ENCODE assay signal across 13 cellular contexts in the genomic region with DNA sequence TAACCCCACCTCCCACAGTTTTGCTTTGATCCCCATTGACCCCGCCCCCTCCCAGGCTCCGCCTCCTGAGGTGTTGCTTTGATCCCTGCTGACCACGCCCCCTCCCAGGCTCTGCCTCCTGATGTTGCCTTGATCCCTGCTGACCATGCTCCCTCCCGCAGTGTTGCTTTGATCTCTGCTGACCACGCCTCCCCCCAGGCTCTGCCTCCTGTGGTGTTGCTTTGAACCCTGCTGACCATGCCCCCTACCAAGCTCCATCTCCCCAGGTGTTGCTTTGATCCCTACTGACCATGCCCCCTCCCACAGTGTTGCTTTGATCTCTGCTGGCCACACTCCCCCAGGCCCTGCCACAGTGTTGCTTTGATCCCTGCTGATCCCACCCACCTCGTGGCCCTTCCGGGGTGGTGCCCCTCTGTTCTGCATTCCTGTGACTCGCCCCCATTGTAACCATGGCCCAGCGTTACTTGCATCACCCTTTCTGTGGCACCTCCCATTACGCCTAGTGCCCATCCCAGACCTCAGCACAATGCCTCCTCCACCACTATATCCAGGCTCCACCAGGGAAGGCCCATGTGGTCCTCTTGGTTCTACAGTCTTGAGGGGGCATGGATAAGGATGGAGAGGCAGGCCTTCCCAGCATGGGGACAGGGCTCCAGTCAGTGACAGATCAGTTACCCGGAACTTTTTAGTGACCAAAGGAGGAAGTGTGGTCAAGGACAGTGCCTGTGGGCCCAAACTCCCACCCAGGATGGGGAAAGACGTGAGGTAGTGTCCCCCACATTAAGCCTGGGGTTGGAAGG.
DNase-seq lines count a peak whose midpoint lies in the region; ATAC-seq, FAIRE-seq and TF ChIP-seq lines count a peak whose summit lies in the region.
"Had no signal": no experiment of that assay in that cellular context is flagged by ENCODE, and none has a peak within 500 bp of the region (broad histone marks: within the 10 kb centered on the region; RNA-seq: fewer than 3 reads in every experiment).

No MANE protein-coding gene starts in this region.

- H3K4me3 ChIP-seq in Caco-2 (ENCODE audit: low read depth, low read length) (no peak overlapping the region), H1 (ENCODE audit: extremely low read depth in 1 of 4, insufficient read depth in 2 of 4, low read depth in 3 of 4, low read length in 4 of 4) (no peak overlapping the region)
- H3K4me3 ChIP-seq: GM12878, spleen had no signal

- no peak overlapping the region for H3K9ac ChIP-seq in H1 (replicated peaks in 1 of 4; ENCODE audit: extremely low read depth in 1 of 4, low read depth in 3 of 4, low read length in 3 of 4)
- H3K9ac ChIP-seq: parathyroid adenoma had no signal

- no peak overlapping the region for H2BK120ac ChIP-seq in H1 (replicated peaks; ENCODE audit: low read depth, low read length)

- H4K20me1 ChIP-seq in H1 (replicated peaks in 1 of 2; ENCODE audit: control insufficient read depth in 1 of 2, insufficient read depth in 2 of 2, low read length in 2 of 2) = no peaks in the 10 kb centered on the region

- CTCF ChIA-PET in activated CD4-positive, alpha-beta T cell treated with anti-CD3 and anti-CD28 coated beads for 36 hours (lab: Charles Lee) = interaction anchor here (0.8 kb wide), 1 partner anchor 357 kb away, joined by 3 read pairs; no protein-coding TSS in a partner anchor
- CTCF ChIA-PET in Caco-2 (lab: Charles Lee) (no interaction called here), H1 (lab: Charles Lee; ENCODE audit: partially characterized antibody) (interaction anchor here (1.0 to 3.2 kb wide), 5 partner anchors 15 to 44 kb away, joined by 3 to 15 read pairs (median 6); no protein-coding TSS in a partner anchor)

- H4K5ac ChIP-seq in H1 (ENCODE audit: insufficient read length, low read depth, low read length) = no peak overlapping the region

- H3K79me2 ChIP-seq in H1 (ENCODE audit: control insufficient read depth in 1 of 2, insufficient read depth in 2 of 2, low read length in 2 of 2) = no peaks in the 10 kb centered on the region
- H3K79me2 ChIP-seq: parathyroid adenoma had no signal

- no peak for ATAC-seq in activated CD4-positive, alpha-beta T cell treated with anti-CD3 and anti-CD28 coated beads for 36 hours
- ATAC-seq in GM19463 (IDR thresholded peaks at IDR 0.05; ENCODE audit: unreplicated experiment) = no peak
- no peak for ATAC-seq in HG02623 (IDR thresholded peaks at IDR 0.05; ENCODE audit: unreplicated experiment)
- ATAC-seq: GM12878 had no signal

- H3K27ac ChIP-seq in H1 (ENCODE audit: low read depth, low read length) = no peak overlapping the region
- H3K27ac ChIP-seq: parathyroid adenoma, spleen had no signal

- no peak for TF ChIP-seq EP300 in H1 (IDR thresholded peaks at IDR 0.05; ENCODE audit: borderline replicate concordance in 1 of 2, low read depth in 2 of 2, low read length in 2 of 2)

- no peaks in the 10 kb centered on the region for H3K36me3 Mint-ChIP-seq in activated CD4-positive, alpha-beta T cell treated with anti-CD3 and anti-CD28 coated beads for 36 hours (ENCODE audit: low read depth)
- no peaks in the 10 kb centered on the region for H3K36me3 Mint-ChIP-seq in Caco-2 (ENCODE audit: insufficient read depth, unreplicated experiment)

- H3K27me3 Mint-ChIP-seq in activated CD4-positive, alpha-beta T cell treated with anti-CD3 and anti-CD28 coated beads for 36 hours = peaks cover 24% of the 10 kb centered on the region
- H3K27me3 Mint-ChIP-seq in Caco-2 (ENCODE audit: insufficient read depth, unreplicated experiment) = peaks cover 2% of the 10 kb centered on the region

- WGBS in H1 (ENCODE audit: extremely low coverage in 1 of 2, insufficient coverage in 1 of 2, insufficient read length in 1 of 2, insufficient replicate concordance in 2 of 2, low coverage in 1 of 2, low lambda C conversion rate in 2 of 2, missing lambda C conversion rate in 1 of 2), 2 experiments = 80% methylated on average over 10 of the region's 12 CpGs; no CpG with 5 or more reads in 1 of the 2 experiments

- H4K91ac ChIP-seq in H1 (replicated peaks; ENCODE audit: insufficient read length, low read length) = no peak overlapping the region

- POLR2A ChIA-PET in activated CD4-positive, alpha-beta T cell treated with anti-CD3 and anti-CD28 coated beads for 36 hours (lab: Charles Lee) = no interaction called here
- POLR2A ChIA-PET in Caco-2 (lab: Charles Lee) (no interaction called here), H1 (lab: Charles Lee; ENCODE audit: partially characterized antibody) (interaction anchor here (1.2 kb wide), 1 partner anchor 107 kb away, joined by 3 read pairs; no protein-coding TSS in a partner anchor)

- no peak for TF ChIP-seq POLR2A in H1 (IDR thresholded peaks at IDR 0.05; ENCODE audit: control extremely low read depth in 1 of 2, low read depth in 2 of 2, low read length in 2 of 2)

- H2AFZ ChIP-seq in H1 (ENCODE audit: low read length) = no peak overlapping the region
- H2AFZ ChIP-seq: parathyroid adenoma had no signal

- no peak overlapping the region for H3K27ac Mint-ChIP-seq in activated CD4-positive, alpha-beta T cell treated with anti-CD3 and anti-CD28 coated beads for 36 hours
- H3K27ac Mint-ChIP-seq in Caco-2 (ENCODE audit: unreplicated experiment) = no peak overlapping the region

- no peaks in the 10 kb centered on the region for H3K23me2 ChIP-seq in H1 (ENCODE audit: low read depth, low read length)

- H3K9me3 ChIP-seq in Caco-2 (no peaks in the 10 kb centered on the region), H1 (ENCODE audit: insufficient read depth in 2 of 2, low read depth in 1 of 2, low read length in 1 of 2) (peaks cover 0 to 3% of the 10 kb centered on the region in 2 experiments; a peak in 2 of 4 replicates)

- no peak overlapping the region; the same call in 1 of the 2 replicates for H4K8ac ChIP-seq in H1 (ENCODE audit: extremely low read depth, insufficient read depth, low read length)

- intact Hi-C loops in activated CD4-positive, alpha-beta T cell treated with anti-CD3 and anti-CD28 coated beads for 36 hours (cut with DNase I, micrococcal nuclease) = no loop called here
- intact Hi-C loops in Caco-2 (cut with micrococcal nuclease; ENCODE audit: unreplicated experiment) = no loop called here

- no peak for TF ChIP-seq RAD21 in H1 (IDR thresholded peaks at IDR 0.05 in 1 of 2, conservative IDR thresholded peaks at IDR 0.05 in 1 of 2; ENCODE audit: low read depth in 2 of 2, low read length in 2 of 2)

- H3K56ac ChIP-seq in H1 (replicated peaks; ENCODE audit: insufficient read length, low read depth, low read length) = no peak overlapping the region

- H3K36me3 ChIP-seq in Caco-2 (ENCODE audit: control insufficient read depth, insufficient read depth, low read length) = no peaks in the 10 kb centered on the region
- H3K36me3 ChIP-seq in H1 (ENCODE audit: control insufficient read depth in 2 of 4, insufficient read depth in 4 of 4, low read length in 3 of 4) = no peaks in the 10 kb centered on the region
- H3K36me3 ChIP-seq: spleen had no signal

- no peaks in the 10 kb centered on the region for H3K79me1 ChIP-seq in H1 (ENCODE audit: low read depth, low read length)

- no peaks in the 10 kb centered on the region for H3K9me3 Mint-ChIP-seq in activated CD4-positive, alpha-beta T cell treated with anti-CD3 and anti-CD28 coated beads for 36 hours (ENCODE audit: low read depth)
- peaks cover 7% of the 10 kb centered on the region for H3K9me3 Mint-ChIP-seq in Caco-2 (ENCODE audit: unreplicated experiment)

- no peak overlapping the region for H3K23ac ChIP-seq in H1 (ENCODE audit: insufficient read length)

- H3K14ac ChIP-seq in H1 (ENCODE audit: insufficient read length) = no peak overlapping the region

- H2BK5ac ChIP-seq in H1 (ENCODE audit: low read depth, low read length) = 0 out of 2 replicates have a peak overlapping the region, but pooled peaks have one; percentile 15

- H2BK20ac ChIP-seq in H1 (ENCODE audit: low read length) = no peak overlapping the region

- no peak overlapping the region for H3K18ac ChIP-seq in H1 (ENCODE audit: extremely low read depth, low read length)

- H3K4me2 ChIP-seq in H1 (ENCODE audit: insufficient read depth in 1 of 2, low read depth in 2 of 2, low read length in 2 of 2) = no peak overlapping the region

- H3K4me1 ChIP-seq in Caco-2 = no peaks in the 10 kb centered on the region
- H3K4me1 ChIP-seq in H1 (replicated peaks in 1 of 4; ENCODE audit: control insufficient read depth in 3 of 4, insufficient read depth in 4 of 4, low read length in 3 of 4) = peaks cover 0 to 28% (median 18%) of the 10 kb centered on the region in 4 experiments; a peak in 6 of 7 replicates
- H3K4me1 ChIP-seq: parathyroid adenoma, spleen had no signal

- H3K27me3 ChIP-seq in Caco-2 (replicated peaks; ENCODE audit: control insufficient read depth, insufficient read depth, low read length) (no peaks in the 10 kb centered on the region), H1 (replicated peaks in 1 of 4; ENCODE audit: control insufficient read depth in 3 of 4, extremely low read depth in 1 of 4, insufficient read depth in 3 of 4, low read length in 3 of 4) (peaks cover 0 to 3% (median 0%) of the 10 kb centered on the region in 4 experiments; a peak in 2 of 7 replicates)

- H3K4me3 Mint-ChIP-seq in activated CD4-positive, alpha-beta T cell treated with anti-CD3 and anti-CD28 coated beads for 36 hours = no peak overlapping the region
- no peak overlapping the region for H3K4me3 Mint-ChIP-seq in Caco-2 (ENCODE audit: unreplicated experiment)

- H3K4ac ChIP-seq in H1 (replicated peaks; ENCODE audit: insufficient read length, low read depth, low read length) = no peak overlapping the region

- TF ChIP-seq CTCF in Caco-2 (IDR thresholded peaks at IDR 0.05; ENCODE audit: insufficient read depth in 1 of 2, low read depth in 1 of 2, low read length in 1 of 2, severe bottlenecking in 1 of 2, unreplicated experiment in 1 of 2) (no peak), H1 (IDR thresholded peaks at IDR 0.05; ENCODE audit: control extremely low read depth in 1 of 3, insufficient read depth in 1 of 3, low read depth in 1 of 3, low read length in 3 of 3) (no peak)

- H3K4me1 Mint-ChIP-seq in activated CD4-positive, alpha-beta T cell treated with anti-CD3 and anti-CD28 coated beads for 36 hours = no peaks in the 10 kb centered on the region
- no peaks in the 10 kb centered on the region for H3K4me1 Mint-ChIP-seq in Caco-2 (ENCODE audit: low read depth, unreplicated experiment)

- DNase-seq in activated CD4-positive, alpha-beta T cell treated with anti-CD3 and anti-CD28 coated beads for 36 hours = peak; percentile 46
- no peak for DNase-seq in activated CD4-positive, alpha-beta T cell treated with anti-CD3 and anti-CD28 coated beads, Interleukin-2, amount 50 U/mL, for 4 hours
- DNase-seq in Caco-2 (peak; percentile 62 to 64), NCI-H82 treated with DMSO at 0.1 percent for 48 hours (lab: John Stamatoyannopoulos, UW; ENCODE audit: unreplicated experiment) (peak; percentile 4), H1 (ENCODE audit: low read depth in 1 of 2, low spot score in 2 of 2) (peak in 1 of 2 experiments; percentile 80)
- DNase-seq in stimulated activated naive CD4-positive, alpha-beta T cell treated with Interleukin-2 at 50 U/mL for 16 hours (lab: John Stamatoyannopoulos, UW) = no peak
- DNase-seq: DMS153, NCI-H345, spleen had no signal

- no TSS peak for BruUV-seq in Caco-2 (replicated peaks; lab: Mats Ljungman, UMichigan)

- no peak overlapping the region; the same call in 1 of the 2 replicates for H2BK12ac ChIP-seq in H1 (ENCODE audit: low read depth, low read length)

- no peak for FAIRE-seq in H1 (lab: Jason Lieb, UNC)
- FAIRE-seq: GM12878 had no signal

- H2AK5ac ChIP-seq in H1 (ENCODE audit: low read depth, low read length) = peak overlapping the region; percentile 11; the same call in 1 of the 2 replicates

- no peak overlapping the region; the same call in 1 of the 2 replicates for H2BK15ac ChIP-seq in H1 (ENCODE audit: low read length)

Comparison
In these comparisons a context has a peak if more than half of its experiments do, and no peak if none do; other contexts are left out.
1. DNase-seq: peak in activated CD4-positive, alpha-beta T cell treated with anti-CD3 and anti-CD28 coated beads for 36 hours (single experiment), Caco-2 (2 of 2) and NCI-H82 treated with DMSO at 0.1 percent for 48 hours (single experiment); none in activated CD4-positive, alpha-beta T cell treated with anti-CD3 and anti-CD28 coated beads, Interleukin-2, amount 50 U/mL, for 4 hours (0 of 2) and stimulated activated naive CD4-positive, alpha-beta T cell treated with Interleukin-2 at 50 U/mL for 16 hours (single experiment).